18 cellular contexts compared by ENCODE assay signal in the genomic region with DNA sequence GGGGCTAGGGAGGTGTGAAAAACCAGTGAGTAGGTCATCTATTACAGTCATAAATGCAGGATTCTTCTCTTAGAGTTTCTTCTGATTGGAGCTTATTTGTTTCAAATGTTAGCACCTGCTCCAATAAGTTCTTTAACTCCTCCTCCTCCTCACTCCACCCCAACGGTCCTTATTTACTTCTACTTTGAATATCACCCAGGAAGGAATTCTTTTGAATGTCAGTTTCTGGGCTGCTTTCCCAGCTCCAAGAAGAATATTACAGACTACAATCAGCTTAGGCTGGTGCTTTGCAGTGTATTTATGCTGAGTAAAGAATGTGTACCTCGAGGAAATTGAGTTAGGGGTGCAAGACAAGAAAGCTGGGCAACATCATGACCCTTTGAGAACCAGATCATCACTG. TPM values are rescaled to one million over a fixed set of nuclear protein-coding genes. Genes with fewer than 3 reads are reported as not detected.
DNase-seq lines count a peak whose midpoint lies in the region; ATAC-seq and TF ChIP-seq lines count a peak whose summit lies in the region.
"Had no signal": no experiment of that assay in that cellular context is flagged by ENCODE, and none has a peak within 500 bp of the region (broad histone marks: within the 10 kb centered on the region; RNA-seq: fewer than 3 reads in every experiment).

No MANE protein-coding gene starts in this region.

- H3K27ac ChIP-seq in CD8-positive, alpha-beta T cell (ENCODE audit: low read depth, low read length): no peak overlapping the region
- H3K27ac ChIP-seq in esophagus muscularis mucosa (replicated peaks in 1 of 4): peak overlapping the region; percentile 2 to 38 (median 37)
- no peak overlapping the region for H3K27ac ChIP-seq in osteoblast (ENCODE audit: low read depth, low read length)
- H3K27ac ChIP-seq: GM23248, HL-60, SJCRH30 had no signal

- H2AFZ ChIP-seq in osteoblast (ENCODE audit: low read length): no peak overlapping the region
- H2AFZ ChIP-seq: GM23248 had no signal

- H3K27me3 ChIP-seq in CD8-positive, alpha-beta T cell (ENCODE audit: insufficient read depth, low read length): no peaks in the 10 kb centered on the region
- H3K27me3 ChIP-seq in esophagus muscularis mucosa: no peaks in the 10 kb centered on the region
- H3K27me3 ChIP-seq in osteoblast (ENCODE audit: insufficient read depth, low read length): no peaks in the 10 kb centered on the region
- H3K27me3 ChIP-seq: SJCRH30 had no signal

- CTCF ChIA-PET in CD8-positive, alpha-beta T cell (lab: Charles Lee): interaction anchor here (1.3 kb wide), 1 partner anchor 57 kb away, joined by 3 read pairs; no protein-coding TSS in a partner anchor
- CTCF ChIA-PET in WTC11 (lab: Charles Lee): no interaction called here

- peaks cover 4% of the 10 kb centered on the region for H3K4me1 ChIP-seq in CD8-positive, alpha-beta T cell (ENCODE audit: insufficient read depth, low read length)
- H3K4me1 ChIP-seq in esophagus muscularis mucosa: peaks cover 10 to 37% (median 22%) of the 10 kb centered on the region in 4 donors
- H3K4me1 ChIP-seq in mucosa of descending colon (ENCODE audit: low read depth): no peaks in the 10 kb centered on the region
- no peaks in the 10 kb centered on the region for H3K4me1 ChIP-seq in osteoblast (ENCODE audit: insufficient read depth, low read length)
- H3K4me1 ChIP-seq: Caco-2, SJCRH30 had no signal

- H3K36me3 Mint-ChIP-seq in CD8-positive, alpha-beta T cell: peaks cover 71% of the 10 kb centered on the region
- peaks cover 16% of the 10 kb centered on the region for H3K36me3 Mint-ChIP-seq in WTC11

- no peak for TF ChIP-seq CTCF in CD8-positive, alpha-beta T cell (IDR thresholded peaks at IDR 0.05)
- no peak for TF ChIP-seq CTCF in WTC11 (IDR thresholded peaks at IDR 0.05)
- no peak for TF ChIP-seq CTCF in esophagus muscularis mucosa (IDR thresholded peaks at IDR 0.05)
- TF ChIP-seq CTCF in mucosa of descending colon (IDR thresholded peaks at IDR 0.05): no peak
- TF ChIP-seq CTCF in osteoblast (IDR thresholded peaks at IDR 0.05; ENCODE audit: extremely low read depth, low read depth, low read length): no peak

- peaks cover 9% of the 10 kb centered on the region for H3K4me1 Mint-ChIP-seq in CD8-positive, alpha-beta T cell (ENCODE audit: low read depth)
- H3K4me1 Mint-ChIP-seq in WTC11: peaks cover 7% of the 10 kb centered on the region

- peak overlapping the region; percentile 52 for H3K27ac Mint-ChIP-seq in CD8-positive, alpha-beta T cell
- peak overlapping the region; percentile 50; the same call in 1 of the 2 replicates for H3K27ac Mint-ChIP-seq in WTC11

- POLR2A ChIA-PET in CD8-positive, alpha-beta T cell (lab: Charles Lee): interaction anchor here (0.7 kb wide), 1 partner anchor 10 kb away, joined by 3 read pairs; no protein-coding TSS in a partner anchor
- POLR2A ChIA-PET in WTC11 (lab: Charles Lee): no interaction called here

- H3K27me3 Mint-ChIP-seq in CD8-positive, alpha-beta T cell (ENCODE audit: low read depth): no peaks in the 10 kb centered on the region
- H3K27me3 Mint-ChIP-seq in WTC11 (ENCODE audit: low read depth): no peaks in the 10 kb centered on the region

- H3K9me3 Mint-ChIP-seq in CD8-positive, alpha-beta T cell: no peaks in the 10 kb centered on the region
- no peaks in the 10 kb centered on the region for H3K9me3 Mint-ChIP-seq in WTC11

- 29% methylated on average over 2 of the region's 2 CpGs for WGBS in esophagus muscularis mucosa

- H3K79me2 ChIP-seq in osteoblast (ENCODE audit: insufficient read depth, low read length): peaks cover 3% of the 10 kb centered on the region

- no peak for DNase-seq in CD8-positive, alpha-beta T cell
- DNase-seq in WTC11 (ENCODE audit: low spot score): no peak
- no peak for DNase-seq in esophagus muscularis mucosa (ENCODE audit: extremely low spot score)
- DNase-seq in mucosa of descending colon: no peak
- no peak for DNase-seq in NCI-H1105 treated with DMSO at 0.1 percent for 48 hours (lab: John Stamatoyannopoulos, UW)
- no peak for DNase-seq in NCI-H2227 treated with DMSO at 0.1 percent for 48 hours (lab: John Stamatoyannopoulos, UW)
- DNase-seq in DMS114 treated with DMSO at 0.1 percent for 48 hours (lab: John Stamatoyannopoulos, UW; ENCODE audit: unreplicated experiment): no peak
- no peak for DNase-seq in osteoblast (ENCODE audit: insufficient read length, low spot score, missing footprints)
- DNase-seq: AML-193; Caco-2; DMS53; GM23248; NCI-H187; NCI-H69; NK-92 treated with Interleukin-12 subunit alpha and Interleukin-12 subunit beta, amount 100 ng/mL, for 24 hours; SJCRH30 had no signal

- no peak overlapping the region for H3K4me2 ChIP-seq in osteoblast (ENCODE audit: insufficient read depth, low read length)

- no peaks in the 10 kb centered on the region for H3K9me3 ChIP-seq in CD8-positive, alpha-beta T cell (ENCODE audit: low read length)
- no peaks in the 10 kb centered on the region for H3K9me3 ChIP-seq in esophagus muscularis mucosa
- H3K9me3 ChIP-seq in mucosa of descending colon: no peaks in the 10 kb centered on the region
- H3K9me3 ChIP-seq in osteoblast (ENCODE audit: low read depth, low read length): no peaks in the 10 kb centered on the region
- H3K9me3 ChIP-seq: Caco-2, SJCRH30 had no signal

- intact Hi-C loops in CD8-positive, alpha-beta T cell (cut with DNase I, micrococcal nuclease): no loop called here
- intact Hi-C loops in esophagus muscularis mucosa (cut with DNase I): no loop called here
- intact Hi-C loops in mucosa of descending colon (cut with DNase I, micrococcal nuclease): no loop called here

- H4K20me1 ChIP-seq in osteoblast (ENCODE audit: insufficient read depth, low read length): no peaks in the 10 kb centered on the region

- no peak for TF ChIP-seq EP300 in esophagus muscularis mucosa (IDR thresholded peaks at IDR 0.05)

- no peak overlapping the region for H3K4me3 Mint-ChIP-seq in CD8-positive, alpha-beta T cell
- no peak overlapping the region for H3K4me3 Mint-ChIP-seq in WTC11

- peaks cover 23% of the 10 kb centered on the region for H3K36me3 ChIP-seq in CD8-positive, alpha-beta T cell (ENCODE audit: insufficient read depth, low read length)
- H3K36me3 ChIP-seq in esophagus muscularis mucosa (peaks cover 21 to 80% (median 51%) of the 10 kb centered on the region in 4 donors), mucosa of descending colon (ENCODE audit: low read depth) (no peaks in the 10 kb centered on the region), osteoblast (ENCODE audit: insufficient read depth, low read length) (peaks cover 9% of the 10 kb centered on the region)

- H3K4me3 ChIP-seq in CD8-positive, alpha-beta T cell (ENCODE audit: low read depth, low read length): no peak overlapping the region
- H3K4me3 ChIP-seq in esophagus muscularis mucosa (no peak overlapping the region), mucosa of descending colon (no peak overlapping the region), osteoblast (ENCODE audit: insufficient read depth, low read length) (no peak overlapping the region)
- H3K4me3 ChIP-seq: GM23248, SJCRH30 had no signal

- no peak for TF ChIP-seq POLR2A in esophagus muscularis mucosa (IDR thresholded peaks at IDR 0.05; ENCODE audit: low read depth)

- no peak for ATAC-seq in CD8-positive, alpha-beta T cell
- ATAC-seq in WTC11 (no peak), mucosa of descending colon (peak; percentile 29)
- ATAC-seq: HCT116 had no signal

TF ChIP-seq in WTC11, 78 proteins besides CTCF, POLR2A, EP300 and RAD21 (continues in another document):
- TF ChIP-seq, protein P1, sequence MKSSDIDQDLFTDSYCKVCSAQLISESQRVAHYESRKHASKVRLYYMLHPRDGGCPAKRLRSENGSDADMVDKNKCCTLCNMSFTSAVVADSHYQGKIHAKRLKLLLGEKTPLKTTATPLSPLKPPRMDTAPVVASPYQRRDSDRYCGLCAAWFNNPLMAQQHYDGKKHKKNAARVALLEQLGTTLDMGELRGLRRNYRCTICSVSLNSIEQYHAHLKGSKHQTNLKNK (CRISPR knock-in tag; IDR thresholded peaks at IDR 0.05): no peak
- TF ChIP-seq ELF4 (CRISPR knock-in tag; IDR thresholded peaks at IDR 0.05; ENCODE audit: low read depth) (no peak), FOXP4 (CRISPR knock-in tag; IDR thresholded peaks at IDR 0.05) (no peak), ESRRA (CRISPR knock-in tag; IDR thresholded peaks at IDR 0.05; ENCODE audit: borderline replicate concordance) (no peak)

RNA-seq across cellular contexts. Expression of gene MAP3K3, which starts 30.8 kb away (rescaled TPM):
- 10 to 100 TPM; 72.9 to 74.5 TPM for total RNA-seq in CD8-positive, alpha-beta T cell
- total RNA-seq in WTC11 (2021): 21.8 to 25.7 TPM (median 22.5 TPM) in 3 replicates
- total RNA-seq in esophagus muscularis mucosa: 100 to 1,000 TPM in 1 of 4 donors, 10 to 100 TPM in 3; 67.7 to 132 (median 86.6) TPM
- total RNA-seq in mucosa of descending colon: 10 to 100 TPM; 13.0 to 54.7 (median 18.5) TPM
- total RNA-seq in osteoblast: 51.0 and 53.0 TPM in 2 replicates

RNA-seq across cellular contexts. Expression of gene LIMD2, which starts 46.9 kb away (rescaled TPM):
- 100 to 1,000 TPM; 828 to 849 TPM for total RNA-seq in CD8-positive, alpha-beta T cell
- total RNA-seq in WTC11 (2021) (83.4 to 91.8 TPM (median 88.4 TPM) in 3 replicates), esophagus muscularis mucosa (10 to 100 TPM in 2 of 4 donors, 1 to 10 TPM in 2; 3.1 to 14.9 (median 8.0) TPM), mucosa of descending colon (10 to 100 TPM in 1 of 3 donors, 1 to 10 TPM in 2; 5.6 to 13.2 (median 8.4) TPM), osteoblast (4.3 and 5.9 TPM in 2 replicates)

RNA-seq across cellular contexts. Expression of gene TACO1, which starts 52.3 kb away (rescaled TPM):
- 10 to 100 TPM; 13.7 to 15.9 TPM for total RNA-seq in CD8-positive, alpha-beta T cell
- total RNA-seq in WTC11 (2021): 22.8 to 26.9 TPM (median 24.1 TPM) in 3 replicates
- total RNA-seq in esophagus muscularis mucosa: 10 to 100 TPM in 3 of 4 donors, 1 to 10 TPM in 1; 9.4 to 35.0 (median 14.8) TPM
- total RNA-seq in mucosa of descending colon: 10 to 100 TPM; 21.7 to 34.4 (median 29.7) TPM
- total RNA-seq in osteoblast: 19.7 and 21.0 TPM in 2 replicates

Comparison
In these comparisons a context has a peak if more than half of its experiments do, and no peak if none do; other contexts are left out.
1. H3K27ac ChIP-seq: peak in esophagus muscularis mucosa (4 of 4); none in CD8-positive, alpha-beta T cell (single experiment) and osteoblast (single experiment).